Comparison of ENCODE assay signal across 9 cellular contexts in genomic region chr13:114024603-114025431, GRCh38. TPM values are rescaled to one million over a fixed set of nuclear protein-coding genes. Genes with fewer than 3 reads are reported as not detected.
DNase-seq lines count a peak whose midpoint lies in the region; ATAC-seq and TF ChIP-seq lines count a peak whose summit lies in the region.
"Had no signal": no experiment of that assay in that cellular context is flagged by ENCODE, and none has a peak within 500 bp of the region (broad histone marks: within the 10 kb centered on the region; RNA-seq: fewer than 3 reads in every experiment).

No MANE protein-coding gene starts in this region.

- H4K91ac ChIP-seq in H9 (ENCODE audit: insufficient read length, low read depth, low read length): no peak overlapping the region

- H3K9ac ChIP-seq in fibroblast of lung (ENCODE audit: insufficient read depth, low read length) (no peak overlapping the region), H9 (ENCODE audit: extremely low read depth, insufficient read length, low read length) (no peak overlapping the region)

- H3K56ac ChIP-seq in H9 (ENCODE audit: insufficient read length, low read depth, low read length): no peak overlapping the region

- H3K27ac ChIP-seq in fibroblast of lung (ENCODE audit: insufficient read depth, low read length): peak overlapping the region; percentile 72
- H3K27ac ChIP-seq in A673 (ENCODE audit: low read depth, low read length, poor library complexity, severe bottlenecking): no peak overlapping the region
- no peak overlapping the region for H3K27ac ChIP-seq in H9 (ENCODE audit: insufficient read length, low read depth, low read length)
- H3K27ac ChIP-seq: cardiac muscle cell had no signal

- H3K79me1 ChIP-seq in H9 (ENCODE audit: insufficient read depth, low read depth, low read length, poor library complexity, severe bottlenecking): no peaks in the 10 kb centered on the region

- no peak overlapping the region for H3K23ac ChIP-seq in H9 (ENCODE audit: insufficient read length, low read depth, low read length)

- no peak overlapping the region for H3K14ac ChIP-seq in H9 (ENCODE audit: insufficient read depth, low read length)

- no peak overlapping the region for H2BK120ac ChIP-seq in H9 (ENCODE audit: low read depth, low read length, poor library complexity, severe bottlenecking)

- H3K4ac ChIP-seq in H9 (ENCODE audit: low read depth, low read length): no peak overlapping the region

- DNase-seq in GM12865 (ENCODE audit: low read depth): peak; percentile 74
- no peak for DNase-seq in fibroblast of lung (ENCODE audit: low read depth in 2 of 2)
- DNase-seq in A673 (ENCODE audit: low spot score): no peak
- no peak for DNase-seq in H9

- H2BK12ac ChIP-seq in H9 (ENCODE audit: insufficient read length, low read depth, low read length): no peak overlapping the region

- H3K4me3 ChIP-seq in GM12865 (ENCODE audit: low read depth, low read length) (no peak overlapping the region), fibroblast of lung (replicated peaks in 1 of 4; ENCODE audit: control extremely low read depth in 1 of 4, insufficient read depth in 1 of 4, low read depth in 3 of 4, low read length in 4 of 4) (no peak overlapping the region), A673 (ENCODE audit: low read depth, low read length, poor library complexity, severe bottlenecking) (no peak overlapping the region)
- H3K4me3 ChIP-seq: cardiac muscle cell had no signal

- peaks cover 28% of the 10 kb centered on the region for H3K4me1 ChIP-seq in fibroblast of lung (ENCODE audit: control insufficient read depth, extremely low read depth, insufficient read depth, low read length)
- H3K4me1 ChIP-seq in A673 (ENCODE audit: insufficient read depth, low read length, poor library complexity, severe bottlenecking): no peaks in the 10 kb centered on the region
- H3K4me1 ChIP-seq in H9 (ENCODE audit: insufficient read depth, low read length): no peaks in the 10 kb centered on the region; the same call in 1 of the 2 replicates

- H3K4me3 Mint-ChIP-seq in H9: no peak overlapping the region

- H2AFZ ChIP-seq in fibroblast of lung (ENCODE audit: low read length): no peak overlapping the region
- H2AFZ ChIP-seq in H9 (ENCODE audit: low read length): no peak overlapping the region

- intact Hi-C loops in A673 (cut with micrococcal nuclease; ENCODE audit: unreplicated experiment): no loop called here

- no peaks in the 10 kb centered on the region for H4K20me1 ChIP-seq in fibroblast of lung (ENCODE audit: control insufficient read depth, extremely low read depth, insufficient read depth, low read length)
- no peaks in the 10 kb centered on the region for H4K20me1 ChIP-seq in H9 (ENCODE audit: control insufficient read depth, insufficient read depth, insufficient read length)

- POLR2A ChIA-PET in A673 (lab: Charles Lee; ENCODE audit: low non-redundant PET): interaction anchor here (0.6 kb wide), 1 partner anchor 95 kb away, joined by 3 read pairs; no protein-coding TSS in a partner anchor

- no CpG with 5 or more reads among the region's 35 CpGs for WGBS in H9 (ENCODE audit: extremely low coverage, insufficient read length, low lambda C conversion rate)

- no peaks in the 10 kb centered on the region for H3K23me2 ChIP-seq in H9 (ENCODE audit: insufficient read length, low read depth, low read length, poor library complexity, severe bottlenecking)

- H3K18ac ChIP-seq in H9 (ENCODE audit: insufficient read length, low read depth, low read length): no peak overlapping the region

- H3K27me3 ChIP-seq in fibroblast of lung (ENCODE audit: control insufficient read depth, insufficient read depth, low read length): no peaks in the 10 kb centered on the region
- H3K27me3 ChIP-seq in A673 (replicated peaks; ENCODE audit: insufficient read depth, low read depth, low read length, poor library complexity): no peaks in the 10 kb centered on the region
- H3K27me3 ChIP-seq in H9 (ENCODE audit: insufficient read depth, low read length): no peaks in the 10 kb centered on the region
- H3K27me3 ChIP-seq: cardiac muscle cell had no signal

- TF ChIP-seq CTCF in GM12865 (IDR thresholded peaks at IDR 0.05; ENCODE audit: insufficient read depth, low read depth, low read length, missing control alignments) (no peak), fibroblast of lung (conservative IDR thresholded peaks at IDR 0.05 in 1 of 2, IDR thresholded peaks at IDR 0.05 in 1 of 2; ENCODE audit: low read depth in 1 of 2, low read length in 2 of 2) (no peak), A673 (conservative IDR thresholded peaks at IDR 0.05; ENCODE audit: low read depth, low read length) (no peak), H9 (conservative IDR thresholded peaks at IDR 0.05) (no peak)

- H4K8ac ChIP-seq in H9 (replicated peaks; ENCODE audit: insufficient read length, low read depth, low read length): no peak overlapping the region

- H3K36me3 ChIP-seq in fibroblast of lung (ENCODE audit: control insufficient read depth, insufficient read depth, low read length): peaks cover 42% of the 10 kb centered on the region
- no peaks in the 10 kb centered on the region for H3K36me3 ChIP-seq in A673 (ENCODE audit: insufficient read depth, low read length, poor library complexity, severe bottlenecking)
- H3K36me3 ChIP-seq: cardiac muscle cell had no signal

- 0 out of 7 replicates have a peak overlapping the region, but pooled peaks of 1 of the 3 experiments have one; percentile 53 for H3K27ac Mint-ChIP-seq in H9

- CTCF ChIA-PET in A673 (lab: Charles Lee): no interaction called here

- no peaks in the 10 kb centered on the region for H3K27me3 Mint-ChIP-seq in H9 (ENCODE audit: low read depth)

- H2AK5ac ChIP-seq in H9 (ENCODE audit: insufficient read length, low read length): no peak overlapping the region

- no TSS peak for BruUV-seq in A673 (replicated peaks; lab: Mats Ljungman, UMichigan)

- no peak overlapping the region for H2BK20ac ChIP-seq in H9 (ENCODE audit: low read depth, low read length, poor library complexity, severe bottlenecking)

- peaks cover 0 to 13% (median 2%) of the 10 kb centered on the region in 3 experiments; a peak in 3 of 7 replicates for H3K36me3 Mint-ChIP-seq in H9 (ENCODE audit: insufficient read depth in 1 of 3, low read depth in 3 of 3)

- no peak overlapping the region for H2BK15ac ChIP-seq in H9 (ENCODE audit: low read depth, low read length)

- H3K4me2 ChIP-seq in fibroblast of lung (ENCODE audit: extremely low read depth, insufficient read depth, low read length): no peak overlapping the region
- H3K4me2 ChIP-seq in H9 (ENCODE audit: insufficient read depth, insufficient read length, low read length): no peak overlapping the region

- H4K5ac ChIP-seq in H9 (ENCODE audit: insufficient read length, low read depth, low read length): no peak overlapping the region

- H3T11ph ChIP-seq in H9 (ENCODE audit: low read length): no peak overlapping the region

- H3K9me3 ChIP-seq in fibroblast of lung (ENCODE audit: control insufficient read depth, insufficient read depth, low read depth, low read length) (no peaks in the 10 kb centered on the region), A673 (ENCODE audit: low read depth, low read length, poor library complexity, severe bottlenecking) (no peaks in the 10 kb centered on the region), H9 (ENCODE audit: control insufficient read depth, low read depth, low read length) (no peaks in the 10 kb centered on the region)

- peaks cover 30% of the 10 kb centered on the region for H3K79me2 ChIP-seq in fibroblast of lung (ENCODE audit: control insufficient read depth, insufficient read depth, low read length)
- H3K79me2 ChIP-seq in H9 (ENCODE audit: insufficient read depth, low read length): no peaks in the 10 kb centered on the region

- no peak overlapping the region for H2BK5ac ChIP-seq in H9 (ENCODE audit: insufficient read length, low read length)

- ATAC-seq in GM19455 (IDR thresholded peaks at IDR 0.05; ENCODE audit: unreplicated experiment) (peak; percentile 66), HG03196 (IDR thresholded peaks at IDR 0.05; ENCODE audit: unreplicated experiment) (peak; percentile 66), HG02610 (IDR thresholded peaks at IDR 0.05; ENCODE audit: unreplicated experiment) (no peak), HG03378 (IDR thresholded peaks at IDR 0.05; ENCODE audit: unreplicated experiment) (no peak)

- peaks cover 3 to 34% of the 10 kb centered on the region in 2 experiments; a peak in 3 of 4 replicates for H3K4me1 Mint-ChIP-seq in H9

- no peaks in the 10 kb centered on the region for H3K9me3 Mint-ChIP-seq in H9

RNA-seq across cellular contexts. Expression of gene C13orf46, which starts 50.9 kb away (rescaled TPM):
- 0.26 and 0.50 TPM in 2 replicates for total RNA-seq in fibroblast of lung
- polyA plus RNA-seq in fibroblast of lung: 0.54 and 0.56 TPM in 2 replicates
- polyA plus RNA-seq in fibroblast of lung (2012): 0.18 and 0.82 TPM in 2 replicates
- 6.3 and 6.4 TPM in 2 replicates for polyA minus RNA-seq in fibroblast of lung (ENCODE audit: low replicate concordance)
- total RNA-seq in A673 (2021): 3.1 and 3.6 TPM in 2 replicates
- 0.15 and 0.55 TPM in 2 replicates for total RNA-seq in H9 (2021)
- total RNA-seq: cardiac muscle cell had no signal

Comparison
In these comparisons a context has a peak if more than half of its experiments do, and no peak if none do; other contexts are left out.
1. ATAC-seq: peak in GM19455 (single experiment) and HG03196 (single experiment); none in HG02610 (single experiment) and HG03378 (single experiment).